16 cellular contexts compared by ENCODE assay signal in the genomic region with DNA sequence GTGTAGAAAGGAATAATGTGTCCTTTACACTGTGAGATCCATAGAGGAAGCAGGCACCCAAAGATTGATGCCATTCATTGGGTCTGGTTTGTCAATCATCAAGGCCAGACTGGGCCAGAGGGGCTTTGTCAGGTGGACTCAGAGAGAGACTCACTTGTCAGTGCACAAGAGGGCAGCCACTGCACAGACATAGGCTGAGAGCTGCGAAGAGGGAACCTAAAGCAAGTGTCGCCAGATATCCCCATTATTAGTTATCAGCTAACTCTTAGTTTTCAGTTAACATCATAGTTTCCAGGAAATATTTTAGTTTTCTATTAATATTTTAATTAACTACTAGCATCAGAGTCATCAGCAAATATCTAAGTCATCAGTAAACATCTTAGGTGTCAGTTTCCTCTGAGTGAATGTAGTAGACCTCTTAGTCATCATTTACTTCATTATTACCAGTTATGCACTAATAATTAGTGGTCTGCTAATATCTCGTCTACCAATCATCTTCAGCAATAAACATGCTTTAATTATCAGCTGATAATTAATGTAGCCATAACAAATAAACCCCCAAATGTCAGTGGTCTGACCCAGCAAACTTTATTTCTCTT. TPM values are rescaled to one million over a fixed set of nuclear protein-coding genes. Genes with fewer than 3 reads are reported as not detected.
A peak's percentile ranks its signal among the peaks of the same experiment; 100 is the strongest.
DNase-seq lines count a peak whose midpoint lies in the region; ATAC-seq, FAIRE-seq and TF ChIP-seq lines count a peak whose summit lies in the region.
"Had no signal": no experiment of that assay in that cellular context is flagged by ENCODE, and none has a peak within 500 bp of the region (broad histone marks: within the 10 kb centered on the region; RNA-seq: fewer than 3 reads in every experiment).

No MANE protein-coding gene starts in this region.

- H3K4me1 Mint-ChIP-seq in natural killer cell, result peaks cover 23 to 29% of the 10 kb centered on the region in 2 donors
- H3K4me1 Mint-ChIP-seq in natural killer cell treated with Interleukin-12 subunit alpha and Interleukin-12 subunit beta and Interleukin-15 and Interleukin-18, amount 100 ng/mL, for 72 hours (ENCODE audit: low read depth in 2 of 2), result peaks cover 15 to 28% of the 10 kb centered on the region in 2 donors
- peaks cover 29% of the 10 kb centered on the region for H3K4me1 Mint-ChIP-seq in mesothelial cell of epicardium
- peaks cover 9% of the 10 kb centered on the region for H3K4me1 Mint-ChIP-seq in activated T-helper 1 cell treated with anti-CD3 and anti-CD28 coated beads, Interleukin-12 subunit alpha, Interleukin-12 subunit beta, Interleukin-2, Interleukin-4 antibody, amounts not matched to agents 30 ng/mL and 10 ng/mL and 1 ng/mL, durations not matched to agents 14 hours and 24 hours and 36 hours (ENCODE audit: low read depth)

- H3K27ac Mint-ChIP-seq in natural killer cell (peak overlapping the region; percentile 71 to 81), mesothelial cell of epicardium (peak overlapping the region; percentile 1)
- H3K27ac Mint-ChIP-seq in natural killer cell treated with Interleukin-12 subunit alpha and Interleukin-12 subunit beta and Interleukin-15 and Interleukin-18, amount 100 ng/mL, for 72 hours, result peak overlapping the region in 1 of 2 donors; percentile 51
- H3K27ac Mint-ChIP-seq in activated T-helper 1 cell treated with anti-CD3 and anti-CD28 coated beads, Interleukin-12 subunit alpha, Interleukin-12 subunit beta, Interleukin-2, Interleukin-4 antibody, amounts not matched to agents 30 ng/mL and 10 ng/mL and 1 ng/mL, durations not matched to agents 14 hours and 24 hours and 36 hours, result no peak overlapping the region
- H3K27ac Mint-ChIP-seq: activated CD8-positive, alpha-beta memory T cell treated with anti-CD3 and anti-CD28 coated beads, Interleukin-2, amount 10 ng/mL, durations not matched to agents 7 days and 5 days; WTC11 had no signal

- in situ Hi-C loops in K562 (cut with MboI), result no loop called here

- no peak for TF ChIP-seq CTCF in natural killer cell (IDR thresholded peaks at IDR 0.05)
- TF ChIP-seq CTCF in K562 (IDR thresholded peaks at IDR 0.05 in 2 of 3, conservative IDR thresholded peaks at IDR 0.05 in 1 of 3; ENCODE audit: insufficient read depth in 2 of 3, low read depth in 1 of 3, low read length in 3 of 3), result 0 out of 6 replicates have a peak, but pooled peaks of 1 of the 3 experiments have one; percentile 6
- no peak for TF ChIP-seq CTCF in mesothelial cell of epicardium (IDR thresholded peaks at IDR 0.05; ENCODE audit: unreplicated experiment)
- TF ChIP-seq CTCF in vagina (IDR thresholded peaks at IDR 0.05), result no peak
- TF ChIP-seq CTCF in WERI-Rb-1 (IDR thresholded peaks at IDR 0.05; ENCODE audit: low read depth, low read length), result no peak

- no peaks in the 10 kb centered on the region for H3K9me3 ChIP-seq in K562 (replicated peaks; ENCODE audit: control insufficient read depth, insufficient read depth, low read depth, low read length)
- no peaks in the 10 kb centered on the region for H3K9me3 ChIP-seq in vagina
- no peaks in the 10 kb centered on the region for H3K9me3 ChIP-seq in WERI-Rb-1 (ENCODE audit: severe bottlenecking)
- H3K9me3 ChIP-seq: MG63, neutrophil, thoracic aorta had no signal

- no peaks in the 10 kb centered on the region for H4K20me1 ChIP-seq in K562 (replicated peaks; ENCODE audit: control insufficient read depth, insufficient read depth, low read length)

- no peak for TF ChIP-seq POLR2A in K562 (conservative IDR thresholded peaks at IDR 0.05)
- TF ChIP-seq POLR2A in vagina (IDR thresholded peaks at IDR 0.05), result no peak

- H3K27ac ChIP-seq in K562 (ENCODE audit: extremely low read depth, low read depth, low read length) (no peak overlapping the region; the same call in 2 of the 3 replicates), vagina (peak overlapping the region; percentile 77), WERI-Rb-1 (no peak overlapping the region)
- H3K27ac ChIP-seq: neutrophil had no signal

- intact Hi-C loops in natural killer cell (cut with micrococcal nuclease) (no loop called here), K562 (cut with micrococcal nuclease) (no loop called here), vagina (cut with DNase I) (no loop called here)
- intact Hi-C loops in activated T-helper 1 cell treated with anti-CD3 and anti-CD28 coated beads, Interleukin-12 subunit alpha, Interleukin-12 subunit beta, Interleukin-2, Interleukin-4 antibody, amounts not matched to agents 30 ng/mL and 10 ng/mL and 1 ng/mL, durations not matched to agents 14 hours and 24 hours and 36 hours (cut with micrococcal nuclease), result no loop called here

- CTCF ChIA-PET in K562 (lab: Yijun Ruan, JAX; ENCODE audit: low intra/inter-chr PET ratio), result interaction anchor here (0.5 kb wide), 1 partner anchor 115 kb away, joined by 3 read pairs; no protein-coding TSS in a partner anchor

- POLR2A ChIA-PET in K562 (lab: Yijun Ruan, JAX), result interaction anchor here (0.6 to 0.7 kb wide), 3 partner anchors 33 to 426 kb away, joined by 3 read pairs; no protein-coding TSS in a partner anchor

- TF ChIP-seq EP300 in K562 (IDR thresholded peaks at IDR 0.05; ENCODE audit: low read length), result no peak

- H3K4me3 ChIP-seq in K562 (no peak overlapping the region), vagina (no peak overlapping the region), WERI-Rb-1 (ENCODE audit: low read depth, low read length) (no peak overlapping the region)
- H3K4me3 ChIP-seq: MG63, thoracic aorta had no signal

- no peak for FAIRE-seq in K562 (lab: Jason Lieb, UNC)
- FAIRE-seq: D721Med had no signal

- no peak overlapping the region for H2AFZ ChIP-seq in K562 (ENCODE audit: low read depth, low read length)

- no peak overlapping the region; a peak in 1 of 4 replicates for H3K9ac ChIP-seq in K562 (ENCODE audit: insufficient read depth in 1 of 2, low read depth in 2 of 2, low read length in 2 of 2)

- peak in 1 of 2 experiments; percentile 7; a peak in 1 of 4 replicates for TF ChIP-seq RAD21 in K562 (CRISPR knock-in tag; conservative IDR thresholded peaks at IDR 0.05 in 1 of 2, IDR thresholded peaks at IDR 0.05 in 1 of 2)

- H3K4me1 ChIP-seq in K562 (replicated peaks in 1 of 2; ENCODE audit: control insufficient read depth in 2 of 2, insufficient read depth in 2 of 2, low read length in 2 of 2) (peaks cover 35 to 47% of the 10 kb centered on the region in 2 experiments), vagina (peaks cover 63% of the 10 kb centered on the region)

- no peak overlapping the region for H3K4me2 ChIP-seq in K562 (ENCODE audit: insufficient read depth, low read length)

- no peaks in the 10 kb centered on the region for H3K27me3 Mint-ChIP-seq in natural killer cell (ENCODE audit: low read depth in 2 of 2)
- no peaks in the 10 kb centered on the region for H3K27me3 Mint-ChIP-seq in natural killer cell treated with Interleukin-12 subunit alpha and Interleukin-12 subunit beta and Interleukin-15 and Interleukin-18, amount 100 ng/mL, for 72 hours
- H3K27me3 Mint-ChIP-seq in mesothelial cell of epicardium (ENCODE audit: low read depth), result no peaks in the 10 kb centered on the region
- H3K27me3 Mint-ChIP-seq in activated T-helper 1 cell treated with anti-CD3 and anti-CD28 coated beads, Interleukin-12 subunit alpha, Interleukin-12 subunit beta, Interleukin-2, Interleukin-4 antibody, amounts not matched to agents 30 ng/mL and 10 ng/mL and 1 ng/mL, durations not matched to agents 14 hours and 24 hours and 36 hours (ENCODE audit: insufficient read depth), result no peaks in the 10 kb centered on the region
- H3K27me3 Mint-ChIP-seq: activated CD8-positive, alpha-beta memory T cell treated with anti-CD3 and anti-CD28 coated beads, Interleukin-2, amount 10 ng/mL, durations not matched to agents 7 days and 5 days had no signal

- peak overlapping the region; percentile 76 for H3K4me3 Mint-ChIP-seq in natural killer cell
- H3K4me3 Mint-ChIP-seq in natural killer cell treated with Interleukin-12 subunit alpha and Interleukin-12 subunit beta and Interleukin-15 and Interleukin-18, amount 100 ng/mL, for 72 hours, result no peak overlapping the region
- no peak overlapping the region for H3K4me3 Mint-ChIP-seq in mesothelial cell of epicardium
- H3K4me3 Mint-ChIP-seq in activated T-helper 1 cell treated with anti-CD3 and anti-CD28 coated beads, Interleukin-12 subunit alpha, Interleukin-12 subunit beta, Interleukin-2, Interleukin-4 antibody, amounts not matched to agents 30 ng/mL and 10 ng/mL and 1 ng/mL, durations not matched to agents 14 hours and 24 hours and 36 hours, result no peak overlapping the region
- H3K4me3 Mint-ChIP-seq: activated CD8-positive, alpha-beta memory T cell treated with anti-CD3 and anti-CD28 coated beads, Interleukin-2, amount 10 ng/mL, durations not matched to agents 7 days and 5 days; WTC11 had no signal

- H3K79me2 ChIP-seq in K562 (ENCODE audit: control insufficient read depth, insufficient read depth, low read length), result no peaks in the 10 kb centered on the region

- BruUV-seq in K562 (replicated peaks; lab: Mats Ljungman, UMichigan), result no TSS peak

- no peak for ATAC-seq in natural killer cell
- no peak for ATAC-seq in natural killer cell treated with Interleukin-12 subunit alpha and Interleukin-12 subunit beta and Interleukin-15 and Interleukin-18, amount 100 ng/mL, for 72 hours
- no peak for ATAC-seq in K562
- no peak for ATAC-seq in HG02870 (IDR thresholded peaks at IDR 0.05; ENCODE audit: unreplicated experiment)
- ATAC-seq: activated CD8-positive, alpha-beta memory T cell treated with anti-CD3 and anti-CD28 coated beads, Interleukin-2, amount 10 ng/mL, durations not matched to agents 7 days and 5 days had no signal

- H3K9me3 Mint-ChIP-seq in natural killer cell (no peaks in the 10 kb centered on the region), mesothelial cell of epicardium (no peaks in the 10 kb centered on the region)
- no peaks in the 10 kb centered on the region for H3K9me3 Mint-ChIP-seq in natural killer cell treated with Interleukin-12 subunit alpha and Interleukin-12 subunit beta and Interleukin-15 and Interleukin-18, amount 100 ng/mL, for 72 hours
- no peaks in the 10 kb centered on the region for H3K9me3 Mint-ChIP-seq in activated T-helper 1 cell treated with anti-CD3 and anti-CD28 coated beads, Interleukin-12 subunit alpha, Interleukin-12 subunit beta, Interleukin-2, Interleukin-4 antibody, amounts not matched to agents 30 ng/mL and 10 ng/mL and 1 ng/mL, durations not matched to agents 14 hours and 24 hours and 36 hours
- H3K9me3 Mint-ChIP-seq: activated naive CD4-positive, alpha-beta T cell treated with anti-CD3 and anti-CD28 coated beads, Interleukin-2, amount 50 U/mL, for 72 hours; WTC11 had no signal

- H3K36me3 Mint-ChIP-seq in natural killer cell (no peaks in the 10 kb centered on the region), mesothelial cell of epicardium (peaks cover 5% of the 10 kb centered on the region)
- H3K36me3 Mint-ChIP-seq in natural killer cell treated with Interleukin-12 subunit alpha and Interleukin-12 subunit beta and Interleukin-15 and Interleukin-18, amount 100 ng/mL, for 72 hours, result no peaks in the 10 kb centered on the region
- H3K36me3 Mint-ChIP-seq in activated T-helper 1 cell treated with anti-CD3 and anti-CD28 coated beads, Interleukin-12 subunit alpha, Interleukin-12 subunit beta, Interleukin-2, Interleukin-4 antibody, amounts not matched to agents 30 ng/mL and 10 ng/mL and 1 ng/mL, durations not matched to agents 14 hours and 24 hours and 36 hours (ENCODE audit: low read depth), result peaks cover 7% of the 10 kb centered on the region
- H3K36me3 Mint-ChIP-seq: activated CD8-positive, alpha-beta memory T cell treated with anti-CD3 and anti-CD28 coated beads, Interleukin-2, amount 10 ng/mL, durations not matched to agents 7 days and 5 days; activated naive CD4-positive, alpha-beta T cell treated with anti-CD3 and anti-CD28 coated beads, Interleukin-2, amount 50 U/mL, for 72 hours had no signal

- H3K27me3 ChIP-seq in K562 (ENCODE audit: control insufficient read depth in 2 of 2, insufficient read depth in 2 of 2, low read length in 2 of 2) (no peaks in the 10 kb centered on the region), vagina (no peaks in the 10 kb centered on the region), WERI-Rb-1 (ENCODE audit: insufficient read depth, low read depth, severe bottlenecking) (no peaks in the 10 kb centered on the region)
- H3K27me3 ChIP-seq: MG63, neutrophil had no signal

- DNase-seq in natural killer cell (no peak), K562 (ENCODE audit: extremely low read depth in 1 of 4, low spot score in 3 of 4) (no peak), mesothelial cell of epicardium (ENCODE audit: low spot score in 2 of 2, unreplicated experiment in 2 of 2) (no peak), vagina (ENCODE audit: extremely low spot score in 2 of 2) (no peak), WERI-Rb-1 (no peak)
- DNase-seq in natural killer cell treated with Interleukin-12 subunit alpha and Interleukin-12 subunit beta and Interleukin-15 and Interleukin-18, amount 100 ng/mL, for 72 hours (ENCODE audit: low spot score), result no peak
- DNase-seq in activated T-helper 1 cell treated with anti-CD3 and anti-CD28 coated beads, Interleukin-12 subunit alpha, Interleukin-12 subunit beta, Interleukin-2, Interleukin-4 antibody, amounts not matched to agents 30 ng/mL and 10 ng/mL and 1 ng/mL, durations not matched to agents 14 hours and 24 hours and 36 hours (ENCODE audit: low spot score), result no peak
- DNase-seq: activated CD8-positive, alpha-beta memory T cell treated with anti-CD3 and anti-CD28 coated beads, Interleukin-2, amount 10 ng/mL, durations not matched to agents 7 days and 5 days; NCI-H2107 had no signal

- 75% methylated on average over 3 of the region's 3 CpGs for WGBS in K562 (ENCODE audit: insufficient coverage, low coverage, missing lambda C conversion rate)

- peaks cover 9% of the 10 kb centered on the region; the same call in 1 of the 3 replicates for H3K36me3 ChIP-seq in K562 (ENCODE audit: control insufficient read depth, insufficient read depth, low read length)
- H3K36me3 ChIP-seq in vagina, result no peaks in the 10 kb centered on the region
- no peaks in the 10 kb centered on the region for H3K36me3 ChIP-seq in WERI-Rb-1
- H3K36me3 ChIP-seq: MG63, neutrophil, thoracic aorta had no signal

- H3K9me1 ChIP-seq in K562 (ENCODE audit: control insufficient read depth, insufficient read depth, low read length), result no peaks in the 10 kb centered on the region

RNA-seq across cellular contexts. Expression of a gene that starts 41.7 kb away (rescaled TPM):
- total RNA-seq in natural killer cell (10 to 100 TPM; 41.7 to 52.2 (median 48.6) TPM), K562 (2014; rRNA removed) (12.4 and 19.0 TPM in 2 replicates), K562 (2014; rRNA removed; fragmentation: Illumina TruSeq; extraction: Trizol) (12.9 and 15.4 TPM in 2 replicates), K562 (2015; rRNA removed; fragmentation: Illumina TruSeq; extraction: Trizol) (15.8 and 17.7 TPM in 2 replicates), K562 (2021) (31.2 and 34.5 TPM in 2 replicates), mesothelial cell of epicardium (27.8 to 28.7 TPM (median 27.8 TPM) in 3 replicates), vagina (16.2 TPM)
- 10 to 100 TPM; 34.4 to 71.4 TPM for total RNA-seq in natural killer cell treated with Interleukin-12 subunit alpha and Interleukin-12 subunit beta and Interleukin-15 and Interleukin-18, amount 100 ng/mL, for 72 hours
- total RNA-seq in K562 (2011; cell fraction: chromatin; rRNA removed; ENCODE audit: low replicate concordance), result 68.0 and 142 TPM in 2 replicates
- 68.2 and 70.8 TPM in 2 replicates for total RNA-seq in K562 (2011; cell fraction: nucleolus; rRNA removed)
- 73.4 and 82.1 TPM in 2 replicates for total RNA-seq in K562 (2011; cell fraction: nucleoplasm; rRNA removed)
- polyA plus RNA-seq in K562 (2011; rRNA removed) (21.2 and 25.8 TPM in 2 replicates), K562 (2014; fragmentation: Illumina TruSeq; extraction: Trizol) (15.7 and 16.9 TPM in 2 replicates), K562 (2014; fragmentation: Nextera tagmentation; extraction: Ambion mirVana) (1 to 10 TPM; 1.3 to 1.4 TPM), K562 (2014; rRNA removed) (15.6 and 17.5 TPM in 2 replicates)
- 17.5 and 23.9 TPM in 2 replicates for polyA plus RNA-seq in K562 (2011; cell fraction: cytosol; rRNA removed)
- 64.7 and 116 TPM in 2 replicates for polyA plus RNA-seq in K562 (2011; cell fraction: nucleus; rRNA removed)
- polyA plus RNA-seq in K562 (2012), result 16.4 and 17.1 TPM in 2 replicates
- 20.8 and 31.8 TPM in 2 replicates for polyA minus RNA-seq in K562 (2011; rRNA and poly(A)+ RNA removed)
- polyA minus RNA-seq in K562 (2011; cell fraction: cytosol; rRNA and poly(A)+ RNA removed), result 22.5 and 23.9 TPM in 2 replicates
- 27.7 and 31.9 TPM in 2 replicates for polyA minus RNA-seq in K562 (2011; cell fraction: nucleus; rRNA and poly(A)+ RNA removed)
- total RNA-seq in activated T-helper 1 cell treated with anti-CD3 and anti-CD28 coated beads, Interleukin-12 subunit alpha, Interleukin-12 subunit beta, Interleukin-2, Interleukin-4 antibody, amounts not matched to agents 30 ng/mL and 10 ng/mL and 1 ng/mL, durations not matched to agents 14 hours and 24 hours and 36 hours, result 36.3 and 40.8 TPM in 2 replicates
